1 cellular context compared by ENCODE assay signal in genomic region chr7:73526892-73527821, GRCh38.
TF ChIP-seq lines count a peak whose summit lies in the region.

No MANE protein-coding gene starts in this region.

TF ChIP-seq in K562, 482 proteins besides CTCF, POLR2A, EP300 and RAD21 (continued from another document):
- TF ChIP-seq DDX20 (tag; IDR thresholded peaks at IDR 0.05; ENCODE audit: low read depth) = no peak
- TF ChIP-seq ZFP1 (CRISPR knock-in tag; IDR thresholded peaks at IDR 0.05) = no peak
- TF ChIP-seq TEAD4 (IDR thresholded peaks at IDR 0.05; ENCODE audit: low read length) = peak; percentile 54; the same call in 1 of the 2 replicates
- no peak for TF ChIP-seq TEAD4 (CRISPR knock-in tag; IDR thresholded peaks at IDR 0.05; ENCODE audit: borderline replicate concordance)
- TF ChIP-seq ZNF282 (CRISPR knock-in tag; IDR thresholded peaks at IDR 0.05) = no peak
- TF ChIP-seq SMARCA4 (IDR thresholded peaks at IDR 0.05) = peak; percentile 38; the same call in 1 of the 2 replicates
- peak; percentile 62 for TF ChIP-seq CBFA2T3 (IDR thresholded peaks at IDR 0.05)
- TF ChIP-seq POLR2H (tag; IDR thresholded peaks at IDR 0.05; ENCODE audit: low read depth) = no peak
- TF ChIP-seq DNMT1 (IDR thresholded peaks at IDR 0.05) = no peak
- TF ChIP-seq MNT (conservative IDR thresholded peaks at IDR 0.05) = no peak
- 0 out of 2 replicates have a peak, but pooled peaks have one; percentile 24 for TF ChIP-seq RNF2 (IDR thresholded peaks at IDR 0.05)
- TF ChIP-seq CBFA2T2 (conservative IDR thresholded peaks at IDR 0.05) = no peak
- 0 out of 2 replicates have a peak, but pooled peaks have one; percentile 20 for TF ChIP-seq SMAD4 (CRISPR knock-in tag; conservative IDR thresholded peaks at IDR 0.05)
- no peak for TF ChIP-seq MCM7 (IDR thresholded peaks at IDR 0.05)
- TF ChIP-seq ATF6 (CRISPR knock-in tag; IDR thresholded peaks at IDR 0.05) = no peak
- TF ChIP-seq NR2C2 (CRISPR knock-in tag; IDR thresholded peaks at IDR 0.05) = no peak
- TF ChIP-seq NR2C2 (tag; IDR thresholded peaks at IDR 0.05) = peak; percentile 46
- no peak for TF ChIP-seq IFI16 (CRISPR knock-in tag; IDR thresholded peaks at IDR 0.05)
